22 cellular contexts compared by ENCODE assay signal in genomic region chr19:40141546-40141945, GRCh38. TPM values are rescaled to one million over a fixed set of nuclear protein-coding genes. Genes with fewer than 3 reads are reported as not detected.
DNase-seq lines count a peak whose midpoint lies in the region; ATAC-seq, FAIRE-seq and TF ChIP-seq lines count a peak whose summit lies in the region.
"Had no signal": no experiment of that assay in that cellular context is flagged by ENCODE, and none has a peak within 500 bp of the region (broad histone marks: within the 10 kb centered on the region; RNA-seq: fewer than 3 reads in every experiment).

No MANE protein-coding gene starts in this region.

- peak overlapping the region; percentile 63; the same call in 1 of the 2 replicates for H3K4me2 ChIP-seq in GM12878 (ENCODE audit: control insufficient read depth, insufficient read depth)
- no peak overlapping the region for H3K4me2 ChIP-seq in HepG2 (ENCODE audit: low read depth, low read length)
- H3K4me2 ChIP-seq: GM23338 had no signal

- H2AFZ ChIP-seq in GM12878 (ENCODE audit: control insufficient read depth, low read depth, low read length), result no peak overlapping the region
- no peak overlapping the region for H2AFZ ChIP-seq in HepG2 (ENCODE audit: low read length)
- H2AFZ ChIP-seq: GM23338 had no signal

- no peaks in the 10 kb centered on the region for H4K20me1 ChIP-seq in GM12878 (ENCODE audit: control insufficient read depth, insufficient read depth)
- H4K20me1 ChIP-seq in HepG2 (ENCODE audit: insufficient read depth, low read length), result no peaks in the 10 kb centered on the region

- no peaks in the 10 kb centered on the region for H3K9me3 Mint-ChIP-seq in stimulated activated naive CD8-positive, alpha-beta T cell treated with anti-CD3 and anti-CD28 coated beads, Interleukin-15, Interleukin-2, amounts not matched to agents 100 ng/mL and 50 ng/mL, for 24 hours
- no peaks in the 10 kb centered on the region for H3K9me3 Mint-ChIP-seq in stimulated activated naive CD8-positive, alpha-beta T cell treated with anti-CD3 and anti-CD28 coated beads, Interleukin-15, amount 100 ng/mL, for 72 hours
- H3K9me3 Mint-ChIP-seq: CD4-positive, CD25-positive, alpha-beta regulatory T cell; T-cell had no signal

- FAIRE-seq in GM12878 (lab: Jason Lieb, UNC) (no peak), HepG2 (lab: Jason Lieb, UNC) (no peak)
- FAIRE-seq: GM12891 had no signal

- ATAC-seq in stimulated activated naive CD8-positive, alpha-beta T cell treated with anti-CD3 and anti-CD28 coated beads, Interleukin-15, amount 100 ng/mL, for 72 hours, result no peak
- ATAC-seq in GM12878 (no peak), HepG2 (no peak), HG02938 (IDR thresholded peaks at IDR 0.05; ENCODE audit: unreplicated experiment) (no peak), GM21717 (IDR thresholded peaks at IDR 0.05; ENCODE audit: unreplicated experiment) (no peak)
- ATAC-seq: GM23338, T-cell had no signal

- H3K27me3 Mint-ChIP-seq in stimulated activated naive CD8-positive, alpha-beta T cell treated with anti-CD3 and anti-CD28 coated beads, Interleukin-15, Interleukin-2, amounts not matched to agents 100 ng/mL and 50 ng/mL, for 24 hours, result peaks cover 3% of the 10 kb centered on the region
- H3K27me3 Mint-ChIP-seq in stimulated activated naive CD8-positive, alpha-beta T cell treated with anti-CD3 and anti-CD28 coated beads, Interleukin-15, amount 100 ng/mL, for 72 hours, result peaks cover 2% of the 10 kb centered on the region

- no peak overlapping the region for H3K4me3 Mint-ChIP-seq in stimulated activated naive CD8-positive, alpha-beta T cell treated with anti-CD3 and anti-CD28 coated beads, Interleukin-15, Interleukin-2, amounts not matched to agents 100 ng/mL and 50 ng/mL, for 24 hours
- no peak overlapping the region for H3K4me3 Mint-ChIP-seq in stimulated activated naive CD8-positive, alpha-beta T cell treated with anti-CD3 and anti-CD28 coated beads, Interleukin-15, amount 100 ng/mL, for 72 hours
- H3K4me3 Mint-ChIP-seq: CD4-positive, CD25-positive, alpha-beta regulatory T cell; GM23338; T-cell had no signal

- no peak for TF ChIP-seq POLR2A in GM12878 (IDR thresholded peaks at IDR 0.05; ENCODE audit: low read depth, low read length)
- TF ChIP-seq POLR2A in HepG2 (IDR thresholded peaks at IDR 0.05; ENCODE audit: insufficient read depth in 1 of 2, low read depth in 2 of 2, low read length in 2 of 2), result no peak

- BruUV-seq in GM12878 (replicated peaks; lab: Mats Ljungman, UMichigan) (no TSS peak), HepG2 (replicated peaks; lab: Mats Ljungman, UMichigan) (no TSS peak)

- TF ChIP-seq CTCF in GM12878 (IDR thresholded peaks at IDR 0.05 in 2 of 3, conservative IDR thresholded peaks at IDR 0.05 in 1 of 3; ENCODE audit: control insufficient read depth in 2 of 3, extremely low read depth in 1 of 3, insufficient read depth in 1 of 3, low read depth in 3 of 3, low read length in 3 of 3) (no peak), HepG2 (CRISPR knock-in tag; IDR thresholded peaks at IDR 0.05) (no peak)

- intact Hi-C loops in GM12878 (cut with micrococcal nuclease; ENCODE audit: unreplicated experiment), result loop anchor here (5.0 kb wide), 1 partner anchor 166 kb away; no protein-coding TSS in a partner anchor
- intact Hi-C loops in HepG2 (cut with micrococcal nuclease; ENCODE audit: unreplicated experiment), result no loop called here
- intact Hi-C loops in posterior vena cava (cut with DNase I), result no loop called here

- H3K27ac ChIP-seq in GM12878 (ENCODE audit: control insufficient read depth, insufficient read depth) (no peak overlapping the region), HepG2 (ENCODE audit: extremely low read length, insufficient read depth, low read length) (no peak overlapping the region), caudate nucleus (ENCODE audit: low read depth, low read length) (no peak overlapping the region)
- H3K27ac ChIP-seq: Peyer's patch had no signal

- H3K27ac Mint-ChIP-seq in stimulated activated naive CD8-positive, alpha-beta T cell treated with anti-CD3 and anti-CD28 coated beads, Interleukin-15, Interleukin-2, amounts not matched to agents 100 ng/mL and 50 ng/mL, for 24 hours, result peak overlapping the region; percentile 3
- no peak overlapping the region for H3K27ac Mint-ChIP-seq in stimulated activated naive CD8-positive, alpha-beta T cell treated with anti-CD3 and anti-CD28 coated beads, Interleukin-15, amount 100 ng/mL, for 72 hours
- H3K27ac Mint-ChIP-seq: CD4-positive, CD25-positive, alpha-beta regulatory T cell; GM23338 had no signal

- no peaks in the 10 kb centered on the region for H3K36me3 Mint-ChIP-seq in stimulated activated naive CD8-positive, alpha-beta T cell treated with anti-CD3 and anti-CD28 coated beads, Interleukin-15, Interleukin-2, amounts not matched to agents 100 ng/mL and 50 ng/mL, for 24 hours (ENCODE audit: low read depth)
- H3K36me3 Mint-ChIP-seq: CD4-positive, CD25-positive, alpha-beta regulatory T cell; T-cell had no signal

- H3K36me3 ChIP-seq in GM12878 (ENCODE audit: control insufficient read depth in 2 of 2, insufficient read depth in 2 of 2, low read length in 1 of 2) (no peaks in the 10 kb centered on the region), HepG2 (replicated peaks in 1 of 2; ENCODE audit: control insufficient read depth in 1 of 2, insufficient read depth in 2 of 2, low read length in 2 of 2) (no peaks in the 10 kb centered on the region)
- H3K36me3 ChIP-seq: HAP-1, Peyer's patch had no signal

- WGBS in GM12878 (ENCODE audit: insufficient coverage, insufficient replicate concordance, low lambda C conversion rate, missing lambda C conversion rate), result 32% methylated on average over 3 of the region's 3 CpGs
- WGBS in HepG2 (ENCODE audit: low lambda C conversion rate), result 13% methylated on average over 3 of the region's 3 CpGs

- POLR2A ChIA-PET in GM12878 (lab: Charles Lee), result interaction anchor here (0.6 to 1.2 kb wide), 2 partner anchors 48 to 156 kb away, joined by 3 to 4 read pairs; no protein-coding TSS in a partner anchor
- POLR2A ChIA-PET in HepG2 (lab: Yijun Ruan, JAX), result no interaction called here

- peaks cover 38% of the 10 kb centered on the region for H3K4me1 Mint-ChIP-seq in stimulated activated naive CD8-positive, alpha-beta T cell treated with anti-CD3 and anti-CD28 coated beads, Interleukin-15, Interleukin-2, amounts not matched to agents 100 ng/mL and 50 ng/mL, for 24 hours (ENCODE audit: low read depth)
- H3K4me1 Mint-ChIP-seq in stimulated activated naive CD8-positive, alpha-beta T cell treated with anti-CD3 and anti-CD28 coated beads, Interleukin-15, amount 100 ng/mL, for 72 hours, result peaks cover 41% of the 10 kb centered on the region

- H3K79me2 ChIP-seq in GM12878 (ENCODE audit: control insufficient read depth, insufficient read depth, low read length), result peaks cover 13% of the 10 kb centered on the region
- no peaks in the 10 kb centered on the region for H3K79me2 ChIP-seq in HepG2 (ENCODE audit: insufficient read depth, low read length)

- H3K4me3 ChIP-seq in GM12878, result 0 out of 2 replicates have a peak overlapping the region, but pooled peaks have one; percentile 10
- H3K4me3 ChIP-seq in HepG2 (replicated peaks in 1 of 3; ENCODE audit: insufficient read depth in 1 of 3, low read depth in 2 of 3, low read length in 3 of 3), result no peak overlapping the region
- H3K4me3 ChIP-seq: GM23338, HAP-1, Peyer's patch had no signal

- H3K27me3 ChIP-seq in GM12878 (replicated peaks in 1 of 2; ENCODE audit: control insufficient read depth in 2 of 2, insufficient read depth in 2 of 2, low read length in 1 of 2) (no peaks in the 10 kb centered on the region), HepG2 (ENCODE audit: control insufficient read depth in 1 of 2, insufficient read depth in 2 of 2, low read length in 2 of 2) (peaks cover 0 to 9% of the 10 kb centered on the region in 2 experiments; a peak in 2 of 5 replicates)
- H3K27me3 ChIP-seq: Peyer's patch had no signal

- in situ Hi-C loops in GM12878 (cut with MboI) (loop anchor here (5.0 kb wide), 1 partner anchor 81 kb away; no protein-coding TSS in a partner anchor), HepG2 (cut with HindIII; ENCODE audit: extremely low pct_ligation_motif_present, low pct_unique_long_range_greater_than_20kb) (no loop called here)

- H3K9ac ChIP-seq in GM12878 (ENCODE audit: control insufficient read depth, insufficient read depth, low read length) (no peak overlapping the region), HepG2 (ENCODE audit: insufficient read depth, low read depth, low read length) (no peak overlapping the region)

- RAD21 ChIA-PET in GM12878 (lab: Charles Lee; ENCODE audit: unreplicated experiment), result interaction anchor here (1.0 to 3.9 kb wide), 3 partner anchors 23 to 429 kb away, joined by 3 to 55 read pairs (median 7); no protein-coding TSS in a partner anchor

- CTCF ChIA-PET in GM12878 (lab: Yijun Ruan, JAX) (interaction anchor here (1.0 to 10.1 kb wide), 9 partner anchors 11 to 493 kb away, joined by 3 to 199 read pairs (median 5); partner anchors contain the start of gene ZNF780B), HepG2 (lab: Yijun Ruan, JAX; ENCODE audit: low intra/inter-chr PET ratio, low total read pairs) (interaction anchor here (2.1 to 2.6 kb wide), 2 partner anchors 15 to 80 kb away, joined by 6 to 43 read pairs; no protein-coding TSS in a partner anchor)

- H3K4me1 ChIP-seq in GM12878 (ENCODE audit: control insufficient read depth, insufficient read depth, low read length) (peaks cover 30% of the 10 kb centered on the region), HepG2 (ENCODE audit: insufficient read depth, low read length) (no peaks in the 10 kb centered on the region)
- H3K4me1 ChIP-seq: Caco-2, Peyer's patch had no signal

- TF ChIP-seq RAD21 in GM12878 (IDR thresholded peaks at IDR 0.05; ENCODE audit: insufficient read depth, low read depth, low read length), result no peak
- TF ChIP-seq RAD21 in HepG2 (CRISPR knock-in tag; IDR thresholded peaks at IDR 0.05), result no peak

- TF ChIP-seq EP300 in GM12878 (IDR thresholded peaks at IDR 0.05; ENCODE audit: borderline replicate concordance in 1 of 2, control insufficient read depth in 1 of 2, low read depth in 2 of 2, low read length in 2 of 2), result no peak
- TF ChIP-seq EP300 in HepG2 (IDR thresholded peaks at IDR 0.05; ENCODE audit: low read depth in 2 of 2, low read length in 2 of 2), result no peak
- TF ChIP-seq EP300 in HepG2 (CRISPR knock-in tag; IDR thresholded peaks at IDR 0.05; ENCODE audit: borderline replicate concordance), result no peak

- H3K9me3 ChIP-seq in GM12878 (replicated peaks; ENCODE audit: control insufficient read depth, insufficient read depth, low read length) (no peaks in the 10 kb centered on the region; the same call in 2 of the 3 replicates), HepG2 (ENCODE audit: low read length) (no peaks in the 10 kb centered on the region)
- H3K9me3 ChIP-seq: Caco-2, HAP-1, Peyer's patch had no signal

- no peak for DNase-seq in stimulated activated naive CD8-positive, alpha-beta T cell treated with anti-CD3 and anti-CD28 coated beads, Interleukin-15, amount 100 ng/mL, for 72 hours
- DNase-seq in GM12878 (ENCODE audit: low read depth, low spot score) (no peak), HepG2 (ENCODE audit: low spot score) (no peak), posterior vena cava (ENCODE audit: low spot score) (no peak), caudate nucleus (lab: John Stamatoyannopoulos, UW) (no peak)
- DNase-seq: Caco-2; CD4-positive, CD25-positive, alpha-beta regulatory T cell; DMS 273 treated with DMSO at 0.1 percent for 48 hours; DMS79 treated with DMSO at 0.1 percent for 48 hours; Karpas-422; NCI-H1417; NCI-H1694 treated with DMSO at 0.1 percent for 48 hours; NCI-H2081 treated with DMSO at 0.1 percent for 48 hours; NCI-H446 treated with DMSO at 0.1 percent for 48 hours; Peyer's patch; T-cell had no signal

- SMC1A ChIA-PET in GM12878 (lab: Charles Lee; ENCODE audit: uncharacterized antibody, unreplicated experiment), result interaction anchor here (0.5 to 7.1 kb wide), 6 partner anchors 19 to 370 kb away, joined by 3 to 99 read pairs (median 12); no protein-coding TSS in a partner anchor

RNA-seq across cellular contexts. Expression of gene MAP3K10, which starts 49.7 kb away (rescaled TPM):
- 16.6 and 22.1 TPM in 2 replicates for total RNA-seq in GM12878 (2013; cell fraction: nucleolus; rRNA removed)
- total RNA-seq in GM12878 (2014; rRNA removed), result 9.0 and 13.6 TPM in 2 replicates
- 4.5 and 5.0 TPM in 2 replicates for total RNA-seq in GM12878 (2014; rRNA removed; fragmentation: Illumina TruSeq; extraction: Trizol)
- total RNA-seq in GM12878 (2021), result 14.1 and 16.6 TPM in 2 replicates
- 2.2 TPM for polyA plus RNA-seq in GM12878 (2011; ENCODE audit: low read depth)
- polyA plus RNA-seq in GM12878 (2011; rRNA removed), result 1.3 and 2.2 TPM in 2 replicates
- polyA plus RNA-seq in GM12878 (2011; cell fraction: cytosol; rRNA removed), result 1.8 and 3.8 TPM in 2 replicates
- 23.0 and 24.8 TPM in 2 replicates for polyA plus RNA-seq in GM12878 (2011; cell fraction: nucleus; rRNA removed)
- polyA plus RNA-seq in GM12878 (2012), result 9.2 and 10.8 TPM in 2 replicates
- 1.1 and 2.5 TPM in 2 replicates for polyA plus RNA-seq in GM12878 (2014; fragmentation: Illumina TruSeq; extraction: Trizol)
- polyA plus RNA-seq in GM12878 (2014; fragmentation: Nextera tagmentation; extraction: Ambion mirVana), result under 1 TPM; 0.11 to 0.16 TPM
- polyA plus RNA-seq in GM12878 (2014; rRNA removed), result 9.9 and 15.1 TPM in 2 replicates
- polyA plus RNA-seq in GM12878 (2016; fragmentation: Nextera tagmentation; extraction: Ambion mirVana), result 1 to 10 TPM in 1 of 2 experiments, under 1 TPM in 1; 0.53 to 2.7 TPM
- polyA minus RNA-seq in GM12878 (2011; rRNA and poly(A)+ RNA removed), result 3.1 and 9.0 TPM in 2 replicates
- polyA minus RNA-seq in GM12878 (2011; cell fraction: cytosol; rRNA and poly(A)+ RNA removed), result 4.5 and 4.6 TPM in 2 replicates
- 6.2 and 11.0 TPM in 2 replicates for polyA minus RNA-seq in GM12878 (2011; cell fraction: nucleus; rRNA and poly(A)+ RNA removed)
- 1.9 and 3.4 TPM in 2 replicates for total RNA-seq in HepG2 (2016; rRNA removed; fragmentation: Illumina TruSeq; extraction: Trizol)
- 3.4 and 3.7 TPM in 2 replicates for total RNA-seq in HepG2 (2016; cell fraction: cytosol; rRNA removed; fragmentation: Illumina TruSeq; extraction: Trizol; ENCODE audit: low read depth)
- 1.5 and 4.3 TPM in 2 replicates for total RNA-seq in HepG2 (2016; cell fraction: insoluble cytoplasmic fraction; rRNA removed; fragmentation: Illumina TruSeq; extraction: Trizol)
- total RNA-seq in HepG2 (2016; cell fraction: membrane; rRNA removed; fragmentation: Illumina TruSeq; extraction: Trizol), result 2.3 and 3.1 TPM in 2 replicates
- 4.8 and 6.5 TPM in 2 replicates for total RNA-seq in HepG2 (2016; cell fraction: nucleus; rRNA removed; fragmentation: Illumina TruSeq; extraction: Trizol)
- polyA plus RNA-seq in HepG2 (2011; rRNA removed), result 5.0 and 6.7 TPM in 2 replicates
- polyA plus RNA-seq in HepG2 (2011; cell fraction: cytosol; rRNA removed), result 2.4 and 4.6 TPM in 2 replicates
- 28.9 and 39.9 TPM in 2 replicates for polyA plus RNA-seq in HepG2 (2011; cell fraction: nucleus; rRNA removed)
- polyA plus RNA-seq in HepG2 (2012), result 4.5 and 7.7 TPM in 2 replicates
- polyA plus RNA-seq in HepG2 (2016; cell fraction: cytosol; fragmentation: Illumina TruSeq; extraction: Trizol; ENCODE audit: low read depth), result 1.1 and 1.2 TPM in 2 replicates
- polyA plus RNA-seq in HepG2 (2016; cell fraction: insoluble cytoplasmic fraction; fragmentation: Illumina TruSeq; extraction: Trizol; ENCODE audit: low read depth), result 2.1 and 3.6 TPM in 2 replicates
- 2.5 and 3.9 TPM in 2 replicates for polyA plus RNA-seq in HepG2 (2016; cell fraction: membrane; fragmentation: Illumina TruSeq; extraction: Trizol; ENCODE audit: low read depth)
- 14.6 and 16.4 TPM in 2 replicates for polyA plus RNA-seq in HepG2 (2016; cell fraction: nucleus; fragmentation: Illumina TruSeq; extraction: Trizol; ENCODE audit: insufficient read depth, low read depth)
- 9.5 and 13.6 TPM in 2 replicates for polyA minus RNA-seq in HepG2 (2011; rRNA and poly(A)+ RNA removed; ENCODE audit: low replicate concordance)
- 3.7 and 4.1 TPM in 2 replicates for polyA minus RNA-seq in HepG2 (2011; cell fraction: cytosol; rRNA and poly(A)+ RNA removed)
- polyA minus RNA-seq in HepG2 (2011; cell fraction: nucleus; rRNA and poly(A)+ RNA removed), result 9.0 and 9.3 TPM in 2 replicates
- total RNA-seq in posterior vena cava, result 10 to 100 TPM; 16.9 to 21.5 TPM

RNA-seq across cellular contexts. Expression of gene ZNF780A, which starts 50.8 kb away (rescaled TPM):
- 64.7 and 71.7 TPM in 2 replicates for total RNA-seq in GM12878 (2013; cell fraction: nucleolus; rRNA removed)
- total RNA-seq in GM12878 (2014; rRNA removed) (13.8 and 19.8 TPM in 2 replicates), GM12878 (2014; rRNA removed; fragmentation: Illumina TruSeq; extraction: Trizol) (19.5 and 22.8 TPM in 2 replicates), GM12878 (2021) (17.0 and 19.0 TPM in 2 replicates), HepG2 (2016; rRNA removed; fragmentation: Illumina TruSeq; extraction: Trizol) (22.7 and 22.9 TPM in 2 replicates), posterior vena cava (10 to 100 TPM; 13.2 to 17.9 TPM)
- polyA plus RNA-seq in GM12878 (2011; ENCODE audit: low read depth), result 42.2 TPM
- polyA plus RNA-seq in GM12878 (2011; rRNA removed) (26.5 and 33.8 TPM in 2 replicates), GM12878 (2014; fragmentation: Illumina TruSeq; extraction: Trizol) (18.2 and 22.7 TPM in 2 replicates), GM12878 (2014; fragmentation: Nextera tagmentation; extraction: Ambion mirVana) (10 to 100 TPM; 19.6 to 27.6 TPM), GM12878 (2014; rRNA removed) (11.4 and 16.2 TPM in 2 replicates), GM12878 (2016; fragmentation: Nextera tagmentation; extraction: Ambion mirVana) (10 to 100 TPM; 10.9 to 12.0 TPM), HepG2 (2011; rRNA removed) (12.4 and 13.5 TPM in 2 replicates)
- polyA plus RNA-seq in GM12878 (2011; cell fraction: cytosol; rRNA removed), result 9.5 and 13.6 TPM in 2 replicates
- polyA plus RNA-seq in GM12878 (2011; cell fraction: nucleus; rRNA removed), result 22.7 and 23.4 TPM in 2 replicates
- 15.5 and 18.6 TPM in 2 replicates for polyA plus RNA-seq in GM12878 (2012)
- polyA minus RNA-seq in GM12878 (2011; rRNA and poly(A)+ RNA removed), result 27.5 and 35.0 TPM in 2 replicates
- 5.2 and 8.2 TPM in 2 replicates for polyA minus RNA-seq in GM12878 (2011; cell fraction: cytosol; rRNA and poly(A)+ RNA removed)
- 26.4 and 27.7 TPM in 2 replicates for polyA minus RNA-seq in GM12878 (2011; cell fraction: nucleus; rRNA and poly(A)+ RNA removed)
- total RNA-seq in HepG2 (2016; cell fraction: cytosol; rRNA removed; fragmentation: Illumina TruSeq; extraction: Trizol; ENCODE audit: low read depth), result 3.0 and 3.3 TPM in 2 replicates
- total RNA-seq in HepG2 (2016; cell fraction: insoluble cytoplasmic fraction; rRNA removed; fragmentation: Illumina TruSeq; extraction: Trizol), result 21.7 and 25.4 TPM in 2 replicates
- 6.3 and 9.6 TPM in 2 replicates for total RNA-seq in HepG2 (2016; cell fraction: membrane; rRNA removed; fragmentation: Illumina TruSeq; extraction: Trizol)
- total RNA-seq in HepG2 (2016; cell fraction: nucleus; rRNA removed; fragmentation: Illumina TruSeq; extraction: Trizol), result 38.6 and 39.0 TPM in 2 replicates
- polyA plus RNA-seq in HepG2 (2011; cell fraction: cytosol; rRNA removed), result 6.0 and 9.5 TPM in 2 replicates
- 20.5 and 26.8 TPM in 2 replicates for polyA plus RNA-seq in HepG2 (2011; cell fraction: nucleus; rRNA removed)
- polyA plus RNA-seq in HepG2 (2012), result 15.0 and 17.3 TPM in 2 replicates
- 2.1 and 2.3 TPM in 2 replicates for polyA plus RNA-seq in HepG2 (2016; cell fraction: cytosol; fragmentation: Illumina TruSeq; extraction: Trizol; ENCODE audit: low read depth)
- polyA plus RNA-seq in HepG2 (2016; cell fraction: insoluble cytoplasmic fraction; fragmentation: Illumina TruSeq; extraction: Trizol; ENCODE audit: low read depth), result 12.7 and 14.0 TPM in 2 replicates
- 2.7 and 4.8 TPM in 2 replicates for polyA plus RNA-seq in HepG2 (2016; cell fraction: membrane; fragmentation: Illumina TruSeq; extraction: Trizol; ENCODE audit: low read depth)
- 24.5 and 25.3 TPM in 2 replicates for polyA plus RNA-seq in HepG2 (2016; cell fraction: nucleus; fragmentation: Illumina TruSeq; extraction: Trizol; ENCODE audit: insufficient read depth, low read depth)
- 12.7 and 16.8 TPM in 2 replicates for polyA minus RNA-seq in HepG2 (2011; rRNA and poly(A)+ RNA removed; ENCODE audit: low replicate concordance)
- polyA minus RNA-seq in HepG2 (2011; cell fraction: cytosol; rRNA and poly(A)+ RNA removed), result 7.1 and 9.6 TPM in 2 replicates
- 86.3 and 88.8 TPM in 2 replicates for polyA minus RNA-seq in HepG2 (2011; cell fraction: nucleus; rRNA and poly(A)+ RNA removed)
